Comparison of ENCODE assay signal across 27 cellular contexts in genomic region chr2:121123268-121123667, GRCh38.
"Had no signal": no experiment of that assay in that cellular context is flagged by ENCODE, and none has a peak within 500 bp of the region (broad histone marks: within the 10 kb centered on the region; RNA-seq: fewer than 3 reads in every experiment).

No MANE protein-coding gene starts in this region.

- FAIRE-seq: urothelium cell line had no signal

- H3K27ac ChIP-seq: stomach, suprapubic skin, testis, thoracic aorta, thyroid gland, tibial artery, tibial nerve, transverse colon, upper lobe of left lung, upper lobe of right lung, uterus, vagina had no signal

- H3K36me3 ChIP-seq: stomach, suprapubic skin, thoracic aorta, thyroid gland, tibial artery, tibial nerve, transverse colon, upper lobe of left lung, upper lobe of right lung, uterus, vagina had no signal

- H3K9me3 ChIP-seq: stomach, suprapubic skin, testis, thoracic aorta, thyroid gland, tibial artery, tibial nerve, transverse colon, upper lobe of left lung, upper lobe of right lung, uterus, vagina had no signal

- H3K4me1 ChIP-seq: suprapubic skin, testis, thyroid gland, tibial artery, tibial nerve, upper lobe of left lung, upper lobe of right lung, uterus, vagina had no signal

- H3K4me3 ChIP-seq: stomach, suprapubic skin, testis, thoracic aorta, thyroid gland, tibial artery, tibial nerve, transverse colon, upper lobe of left lung, upper lobe of right lung, uterus, vagina had no signal

- ATAC-seq: stimulated activated effector memory CD8-positive, alpha-beta T cell treated with anti-CD3 and anti-CD28 coated beads, Interleukin-12 subunit alpha, Interleukin-12 subunit beta, amount 100 ng/mL, for 72 hours; stimulated activated memory B cell treated with anti-CD40 and anti-IgM and Interleukin-4, amounts not matched to agents 10 μg/mL and 1 μg/mL and 100 μg/mL, for 72 hours; stimulated activated naive B cell treated with anti-CD40 and anti-IgM and Interleukin-4, amounts not matched to agents 10 μg/mL and 1 μg/mL and 100 μg/mL, for 72 hours; stimulated activated naive CD8-positive, alpha-beta T cell treated with anti-CD3 and anti-CD28 coated beads, Interleukin-15, Interleukin-2, amounts not matched to agents 100 U/mL and 50 U/mL, for 24 hours; upper lobe of right lung had no signal

- DNase-seq: stimulated activated CD4-positive, alpha-beta T cell treated with anti-CD3 and anti-CD28 coated beads, Interleukin-2, amount 100 ng/mL, for 48 hours; stimulated activated CD4-positive, alpha-beta T cell treated with anti-CD3 and anti-CD28 coated beads, Interleukin-4, amount 100 ng/mL, for 1 hour; stimulated activated CD4-positive, alpha-beta T cell treated with anti-CD3 and anti-CD28 coated beads, Interleukin-4, amount 100 ng/mL, for 24 hours; stimulated activated CD4-positive, alpha-beta T cell treated with anti-CD3 and anti-CD28 coated beads, Interleukin-4, amount 100 ng/mL, for 4 hours; stimulated activated CD8-positive, alpha-beta memory T cell treated with anti-CD3 and anti-CD28 coated beads, Interleukin-4, amount 100 ng/mL, for 48 hours; stimulated activated naive B cell treated with anti-CD40 and anti-IgM and Interleukin-4, amounts not matched to agents 10 μg/mL and 1 μg/mL and 100 μg/mL, for 72 hours; stimulated activated naive CD4-positive, alpha-beta T cell; stimulated activated naive CD4-positive, alpha-beta T cell treated with Interleukin-2 at 50 U/mL for 16 hours; stimulated activated naive CD8-positive, alpha-beta T cell treated with anti-CD3 and anti-CD28 coated beads, Interleukin-15, amount 100 ng/mL, for 72 hours; stimulated activated naive CD8-positive, alpha-beta T cell treated with anti-CD3 and anti-CD28 coated beads, Interleukin-15, Interleukin-2, amounts not matched to agents 100 U/mL and 50 U/mL, for 24 hours; stomach; substantia nigra; testis; thyroid gland; transverse colon; trophoblast cell; upper lobe of right lung; uterus had no signal
